In the genomic region with DNA sequence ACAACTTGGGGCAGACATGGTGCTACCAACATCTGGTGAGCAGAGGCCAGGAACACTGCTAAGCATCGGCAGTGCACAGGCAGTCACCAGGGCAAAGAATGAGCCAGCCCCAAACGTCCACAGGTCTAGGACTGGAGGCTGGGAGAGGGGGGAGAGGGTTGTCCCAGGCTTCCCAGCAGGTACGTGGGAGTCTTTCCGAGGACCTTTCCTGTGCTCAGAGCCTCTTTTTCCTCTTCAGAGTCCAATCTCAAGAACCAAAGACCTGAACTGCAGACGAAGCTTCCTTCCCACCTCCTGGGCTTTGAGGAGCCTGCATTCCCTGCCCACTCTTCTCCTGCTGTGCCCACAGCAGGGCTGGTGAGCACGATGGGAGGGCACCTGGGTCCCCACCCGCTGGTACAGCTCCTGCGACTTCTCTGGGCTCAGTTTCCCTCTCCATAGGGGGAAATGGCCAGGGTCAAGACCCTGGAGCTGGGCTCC, we compare ENCODE assay signal across 3 cellular contexts.
TF ChIP-seq lines count a peak whose summit lies in the region.

No MANE protein-coding gene starts in this region.

TF ChIP-seq in SK-N-SH, 30 proteins besides CTCF, POLR2A, EP300 and RAD21:
- TF ChIP-seq, protein P1, sequence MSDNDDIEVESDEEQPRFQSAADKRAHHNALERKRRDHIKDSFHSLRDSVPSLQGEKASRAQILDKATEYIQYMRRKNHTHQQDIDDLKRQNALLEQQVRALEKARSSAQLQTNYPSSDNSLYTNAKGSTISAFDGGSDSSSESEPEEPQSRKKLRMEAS (IDR thresholded peaks at IDR 0.05; ENCODE audit: low read depth): no peak
- TF ChIP-seq SIN3A (IDR thresholded peaks at IDR 0.05; ENCODE audit: borderline replicate concordance, low read depth, low read length) (no peak), RCOR1 (IDR thresholded peaks at IDR 0.05; ENCODE audit: low read length) (no peak; the same call in 1 of the 2 replicates), SMC3 (IDR thresholded peaks at IDR 0.05; ENCODE audit: low read depth, low read length) (no peak), CHD2 (IDR thresholded peaks at IDR 0.05; ENCODE audit: low read length, partially characterized antibody) (peak; percentile 10)
- TF ChIP-seq, protein P2, sequence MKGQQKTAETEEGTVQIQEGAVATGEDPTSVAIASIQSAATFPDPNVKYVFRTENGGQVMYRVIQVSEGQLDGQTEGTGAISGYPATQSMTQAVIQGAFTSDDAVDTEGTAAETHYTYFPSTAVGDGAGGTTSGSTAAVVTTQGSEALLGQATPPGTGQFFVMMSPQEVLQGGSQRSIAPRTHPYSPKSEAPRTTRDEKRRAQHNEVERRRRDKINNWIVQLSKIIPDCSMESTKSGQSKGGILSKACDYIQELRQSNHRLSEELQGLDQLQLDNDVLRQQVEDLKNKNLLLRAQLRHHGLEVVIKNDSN (IDR thresholded peaks at IDR 0.05; ENCODE audit: borderline replicate concordance, low read depth): no peak

TF ChIP-seq in SK-N-SH treated with all-trans-retinoic acid at 6 μM for 48 hours, 23 proteins besides CTCF, POLR2A, EP300 and RAD21:
- TF ChIP-seq TCF4 (CRISPR knock-in tag; IDR thresholded peaks at IDR 0.05; ENCODE audit: borderline replicate concordance): no peak

TF ChIP-seq in IMR-90, 13 proteins besides CTCF, POLR2A, EP300 and RAD21:
- no peak for TF ChIP-seq CEBPB (IDR thresholded peaks at IDR 0.05; ENCODE audit: low read depth, low read length)
- no peak for TF ChIP-seq MAZ (IDR thresholded peaks at IDR 0.05; ENCODE audit: borderline replicate concordance, low read depth, low read length)
- no peak for TF ChIP-seq SMC3 (IDR thresholded peaks at IDR 0.05; ENCODE audit: low read depth, low read length)
- TF ChIP-seq, protein P3, sequence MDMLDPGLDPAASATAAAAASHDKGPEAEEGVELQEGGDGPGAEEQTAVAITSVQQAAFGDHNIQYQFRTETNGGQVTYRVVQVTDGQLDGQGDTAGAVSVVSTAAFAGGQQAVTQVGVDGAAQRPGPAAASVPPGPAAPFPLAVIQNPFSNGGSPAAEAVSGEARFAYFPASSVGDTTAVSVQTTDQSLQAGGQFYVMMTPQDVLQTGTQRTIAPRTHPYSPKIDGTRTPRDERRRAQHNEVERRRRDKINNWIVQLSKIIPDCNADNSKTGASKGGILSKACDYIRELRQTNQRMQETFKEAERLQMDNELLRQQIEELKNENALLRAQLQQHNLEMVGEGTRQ (IDR thresholded peaks at IDR 0.05; ENCODE audit: low read depth, low read length): no peak
- TF ChIP-seq MXI1 (IDR thresholded peaks at IDR 0.05; ENCODE audit: borderline replicate concordance, low read depth, low read length): no peak
- TF ChIP-seq CHD1 (IDR thresholded peaks at IDR 0.05; ENCODE audit: low read depth, low read length): no peak
- no peak for TF ChIP-seq BHLHE40 (IDR thresholded peaks at IDR 0.05; ENCODE audit: low read depth, low read length)
- TF ChIP-seq, protein P4, sequence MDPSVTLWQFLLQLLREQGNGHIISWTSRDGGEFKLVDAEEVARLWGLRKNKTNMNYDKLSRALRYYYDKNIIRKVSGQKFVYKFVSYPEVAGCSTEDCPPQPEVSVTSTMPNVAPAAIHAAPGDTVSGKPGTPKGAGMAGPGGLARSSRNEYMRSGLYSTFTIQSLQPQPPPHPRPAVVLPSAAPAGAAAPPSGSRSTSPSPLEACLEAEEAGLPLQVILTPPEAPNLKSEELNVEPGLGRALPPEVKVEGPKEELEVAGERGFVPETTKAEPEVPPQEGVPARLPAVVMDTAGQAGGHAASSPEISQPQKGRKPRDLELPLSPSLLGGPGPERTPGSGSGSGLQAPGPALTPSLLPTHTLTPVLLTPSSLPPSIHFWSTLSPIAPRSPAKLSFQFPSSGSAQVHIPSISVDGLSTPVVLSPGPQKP (IDR thresholded peaks at IDR 0.05; ENCODE audit: borderline replicate concordance, low read depth, low read length): no peak
- TF ChIP-seq NFE2L2 (IDR thresholded peaks at IDR 0.05; ENCODE audit: low read depth, low read length): no peak
- no peak for TF ChIP-seq FOS (IDR thresholded peaks at IDR 0.05; ENCODE audit: low read depth, low read length)
- no peak for TF ChIP-seq RCOR1 (IDR thresholded peaks at IDR 0.05; ENCODE audit: insufficient replicate concordance, low read length)
- no peak for TF ChIP-seq RFX5 (IDR thresholded peaks at IDR 0.05; ENCODE audit: low read depth, low read length)
- no peak for TF ChIP-seq MAFK (IDR thresholded peaks at IDR 0.05; ENCODE audit: low read depth, low read length)
